In genomic region chr2:63865159-63865799, GRCh38 we compare ENCODE assay signal across 17 cellular contexts. TPM values are rescaled to one million over a fixed set of nuclear protein-coding genes. Genes with fewer than 3 reads are reported as not detected.
DNase-seq lines count a peak whose midpoint lies in the region; ATAC-seq and TF ChIP-seq lines count a peak whose summit lies in the region.
"Had no signal": no experiment of that assay in that cellular context is flagged by ENCODE, and none has a peak within 500 bp of the region (broad histone marks: within the 10 kb centered on the region; RNA-seq: fewer than 3 reads in every experiment).

No MANE protein-coding gene starts in this region.

- in situ Hi-C loops in mammary epithelial cell (cut with MboI; ENCODE audit: low sequenced_read_pairs in 2 of 2) (no loop called here), G401 (cut with HindIII; ENCODE audit: low sequenced_read_pairs) (no loop called here)

- no peaks in the 10 kb centered on the region for H4K20me1 ChIP-seq in mammary epithelial cell (ENCODE audit: insufficient read depth, low read length)

- H3K9ac ChIP-seq in mammary epithelial cell (ENCODE audit: insufficient read depth, low read length) = no peak overlapping the region

- no peak overlapping the region for H3K4me2 ChIP-seq in mammary epithelial cell (ENCODE audit: insufficient read depth, low read depth, low read length)

- CTCF ChIA-PET in CD8-positive, alpha-beta T cell (lab: Charles Lee) = interaction anchor here (1.2 to 1.5 kb wide), 4 partner anchors 8 to 175 kb away, joined by 3 to 4 read pairs (median 3); no protein-coding TSS in a partner anchor
- CTCF ChIA-PET in mammary epithelial cell (lab: Charles Lee; ENCODE audit: low non-redundant PET) = interaction anchor here (0.8 kb wide), 1 partner anchor 22 kb away, joined by 4 read pairs; no protein-coding TSS in a partner anchor

- no peak for DNase-seq in CD8-positive, alpha-beta T cell
- DNase-seq in HFFc6 (peak; percentile 16), mammary epithelial cell (peak; percentile 78), right lobe of liver (no peak), G401 (ENCODE audit: low spot score) (no peak), GOT3 (lab: John Stamatoyannopoulos, UW) (no peak)
- DNase-seq: activated CD8-positive, alpha-beta memory T cell treated with anti-CD3 and anti-CD28 coated beads, Interleukin-2, amount 50 U/mL, for 4 hours; NCI-H1092 treated with DMSO at 0.1 percent for 48 hours; NK-92 treated with Interleukin-12 subunit alpha and Interleukin-12 subunit beta, amount 100 ng/mL, for 24 hours; Right ventricle myocardium superior; spleen; T-helper 17 cell had no signal

- WGBS in mammary epithelial cell (ENCODE audit: low coverage, missing lambda C conversion rate) = 68% methylated on average over 6 of the region's 6 CpGs
- 38% methylated on average over 6 of the region's 6 CpGs for WGBS in right lobe of liver (ENCODE audit: insufficient coverage, low coverage, low lambda C conversion rate, missing lambda C conversion rate)

- BruUV-seq in mammary epithelial cell (replicated peaks; lab: Mats Ljungman, UMichigan) = no TSS peak

- peaks cover 63% of the 10 kb centered on the region for H3K36me3 Mint-ChIP-seq in CD8-positive, alpha-beta T cell
- H3K36me3 Mint-ChIP-seq in HFFc6 (ENCODE audit: low read depth) = peaks cover 36% of the 10 kb centered on the region

- POLR2A ChIA-PET in CD8-positive, alpha-beta T cell (lab: Charles Lee) = interaction anchor here (0.6 kb wide), 2 partner anchors 14 to 15 kb away, joined by 3 to 4 read pairs; no protein-coding TSS in a partner anchor

- H3K79me2 ChIP-seq in mammary epithelial cell (ENCODE audit: insufficient read depth, low read length) = peaks cover 53% of the 10 kb centered on the region

- H3K27me3 ChIP-seq in CD8-positive, alpha-beta T cell (ENCODE audit: insufficient read depth, low read length) = no peaks in the 10 kb centered on the region
- H3K27me3 ChIP-seq in mammary epithelial cell (ENCODE audit: insufficient read depth, low read length) (no peaks in the 10 kb centered on the region), right lobe of liver (no peaks in the 10 kb centered on the region)
- H3K27me3 ChIP-seq: spleen had no signal

- H3K4me3 ChIP-seq in CD8-positive, alpha-beta T cell (ENCODE audit: low read depth, low read length) = no peak overlapping the region
- H3K4me3 ChIP-seq in mammary epithelial cell (replicated peaks in 1 of 3; ENCODE audit: insufficient read depth in 1 of 3, low read depth in 2 of 3, low read length in 3 of 3) (no peak overlapping the region), right lobe of liver (no peak overlapping the region)
- H3K4me3 ChIP-seq: spleen had no signal

- H3K9me3 ChIP-seq in CD8-positive, alpha-beta T cell (ENCODE audit: low read length) = no peaks in the 10 kb centered on the region
- no peaks in the 10 kb centered on the region for H3K9me3 ChIP-seq in mammary epithelial cell (replicated peaks; ENCODE audit: insufficient read depth, low read length)
- H3K9me3 ChIP-seq in right lobe of liver = no peaks in the 10 kb centered on the region
- H3K9me3 ChIP-seq: spleen had no signal

- peaks cover 8% of the 10 kb centered on the region for H3K36me3 ChIP-seq in CD8-positive, alpha-beta T cell (ENCODE audit: insufficient read depth, low read length)
- H3K36me3 ChIP-seq in mammary epithelial cell (ENCODE audit: insufficient read depth, low read length) (peaks cover 5% of the 10 kb centered on the region), right lobe of liver (peaks cover 0 to 55% (median 15%) of the 10 kb centered on the region in 4 donors)

- dilution Hi-C loops in mammary epithelial cell (cut with HindIII; ENCODE audit: low sequenced_read_pairs) = no loop called here

- no peak for TF ChIP-seq CTCF in CD8-positive, alpha-beta T cell (IDR thresholded peaks at IDR 0.05)
- TF ChIP-seq CTCF in HFFc6 (IDR thresholded peaks at IDR 0.05) = no peak
- no peak for TF ChIP-seq CTCF in mammary epithelial cell (conservative IDR thresholded peaks at IDR 0.05 in 1 of 2, IDR thresholded peaks at IDR 0.05 in 1 of 2; ENCODE audit: extremely low read depth in 1 of 2, insufficient read depth in 1 of 2, low read depth in 1 of 2, low read length in 2 of 2)
- TF ChIP-seq CTCF in right lobe of liver (IDR thresholded peaks at IDR 0.05) = no peak

- H3K9me3 Mint-ChIP-seq in CD8-positive, alpha-beta T cell = no peaks in the 10 kb centered on the region
- no peaks in the 10 kb centered on the region for H3K9me3 Mint-ChIP-seq in HFFc6
- H3K9me3 Mint-ChIP-seq: activated naive CD4-positive, alpha-beta T cell treated with anti-CD3 and anti-CD28 coated beads, Interleukin-2, amount 50 U/mL, for 72 hours; central memory CD8-positive, alpha-beta T cell had no signal

- no peak for ATAC-seq in CD8-positive, alpha-beta T cell
- ATAC-seq in right lobe of liver = peak; percentile 58 to 80 (median 68)
- ATAC-seq in GM19324 (IDR thresholded peaks at IDR 0.05; ENCODE audit: low FRiP score, unreplicated experiment) = no peak
- ATAC-seq in HG02970 (IDR thresholded peaks at IDR 0.05; ENCODE audit: low FRiP score, unreplicated experiment) = no peak

- no peak overlapping the region for H3K4me3 Mint-ChIP-seq in CD8-positive, alpha-beta T cell
- no peak overlapping the region for H3K4me3 Mint-ChIP-seq in HFFc6
- H3K4me3 Mint-ChIP-seq: central memory CD8-positive, alpha-beta T cell; T-helper 17 cell had no signal

- H2AFZ ChIP-seq in mammary epithelial cell (ENCODE audit: low read depth, low read length) = no peak overlapping the region

- no peaks in the 10 kb centered on the region for H3K27me3 Mint-ChIP-seq in CD8-positive, alpha-beta T cell (ENCODE audit: low read depth)
- no peaks in the 10 kb centered on the region for H3K27me3 Mint-ChIP-seq in HFFc6 (ENCODE audit: insufficient read depth)
- H3K27me3 Mint-ChIP-seq: central memory CD8-positive, alpha-beta T cell; T-helper 17 cell had no signal

- peak overlapping the region; percentile 66 for H3K27ac Mint-ChIP-seq in CD8-positive, alpha-beta T cell
- H3K27ac Mint-ChIP-seq in HFFc6 = peak overlapping the region; percentile 21; the same call in 1 of the 2 replicates

- no peak overlapping the region for H3K27ac ChIP-seq in CD8-positive, alpha-beta T cell (ENCODE audit: low read depth, low read length)
- H3K27ac ChIP-seq in mammary epithelial cell (ENCODE audit: insufficient read depth, low read depth, low read length) = no peak overlapping the region
- no peak overlapping the region for H3K27ac ChIP-seq in right lobe of liver
- H3K27ac ChIP-seq: C4-2B had no signal

- peaks cover 12% of the 10 kb centered on the region for H3K4me1 ChIP-seq in CD8-positive, alpha-beta T cell (ENCODE audit: insufficient read depth, low read length)
- H3K4me1 ChIP-seq in mammary epithelial cell (ENCODE audit: insufficient read depth, low read length) = peaks cover 57% of the 10 kb centered on the region
- H3K4me1 ChIP-seq in right lobe of liver = peaks cover 0 to 62% (median 6%) of the 10 kb centered on the region in 4 donors

- no peak for TF ChIP-seq POLR2A in right lobe of liver (IDR thresholded peaks at IDR 0.05)

- intact Hi-C loops in CD8-positive, alpha-beta T cell (cut with DNase I, micrococcal nuclease) = loop anchor here in 1 of 2 experiments (10.0 kb wide), 1 partner anchor 1160 kb away; the partner anchor contains the start of gene EHBP1
- intact Hi-C loops in mammary epithelial cell (cut with micrococcal nuclease) = loop anchor here (5.0 kb wide), 1 partner anchor 278 kb away; the partner anchor contains the start of genes MDH1 and WDPCP
- intact Hi-C loops in right lobe of liver (cut with DNase I) = no loop called here

- peaks cover 29% of the 10 kb centered on the region for H3K4me1 Mint-ChIP-seq in CD8-positive, alpha-beta T cell (ENCODE audit: low read depth)
- H3K4me1 Mint-ChIP-seq in HFFc6 (ENCODE audit: low read depth) = peaks cover 53% of the 10 kb centered on the region

RNA-seq across cellular contexts. Expression of gene UGP2, which starts 23.6 kb away (rescaled TPM):
- 10 to 100 TPM; 43.9 to 48.2 TPM for total RNA-seq in CD8-positive, alpha-beta T cell
- total RNA-seq in HFFc6 (2021; fragmentation: NEBNext Ultra II Directional; extraction: Animal tissue kit (Norgen Biotek cat#: 25700)) = 100 to 1,000 TPM; 150 to 199 (median 172) TPM
- 100 to 1,000 TPM; 141 to 248 TPM for total RNA-seq in mammary epithelial cell
- polyA plus RNA-seq in mammary epithelial cell = 87.4 TPM
- polyA minus RNA-seq in mammary epithelial cell = 60.9 TPM
- total RNA-seq in right lobe of liver = 100 to 1,000 TPM; 276 to 691 (median 425) TPM
- total RNA-seq in G401 (2014; rRNA removed; shearing (Covaris generic)) = 43.7 and 80.8 TPM in 2 replicates

Comparison
In these comparisons a context has a peak if more than half of its experiments do, and no peak if none do; other contexts are left out.
1. ATAC-seq: peak in right lobe of liver (4 of 4); none in CD8-positive, alpha-beta T cell (single experiment), GM19324 (single experiment) and HG02970 (single experiment).
2. DNase-seq: peak in HFFc6 (single experiment) and mammary epithelial cell (single experiment); none in CD8-positive, alpha-beta T cell (0 of 7), right lobe of liver (0 of 3), G401 (single experiment) and GOT3 (single experiment).